Comparison of ENCODE assay signal across 17 cellular contexts in genomic region chr2:54085069-54085468, GRCh38.
"Had no signal": no experiment of that assay in that cellular context is flagged by ENCODE, and none has a peak within 500 bp of the region (broad histone marks: within the 10 kb centered on the region; RNA-seq: fewer than 3 reads in every experiment).

No MANE protein-coding gene starts in this region.

- H3K9me3 Mint-ChIP-seq: activated T-helper 1 cell treated with anti-CD3 and anti-CD28 coated beads, Interleukin-12 subunit alpha, Interleukin-12 subunit beta, Interleukin-2, Interleukin-4 antibody, amounts not matched to agents 30 ng/mL and 10 ng/mL and 1 ng/mL, durations not matched to agents 14 hours and 24 hours and 36 hours; T-helper 2 cell treated with Interferon-gamma antibody and Interleukin-4, amounts not matched to agents 5 μg/mL and 100 μg/mL, for 36 hours had no signal

- H3K36me3 ChIP-seq: brain microvascular endothelial cell, esophagus squamous epithelium, prostate gland, right lobe of liver, upper lobe of left lung had no signal

- FAIRE-seq: endothelial cell of umbilical vein, kidney had no signal

- H3K27me3 ChIP-seq: brain microvascular endothelial cell, esophagus squamous epithelium, right lobe of liver, stomach, testis, upper lobe of left lung had no signal

- H3K27ac ChIP-seq: brain microvascular endothelial cell, esophagus squamous epithelium, prostate gland, right lobe of liver, stomach, testis, upper lobe of left lung had no signal

- DNase-seq: activated CD4-positive, alpha-beta T cell treated with anti-CD3 and anti-CD28 coated beads, Interleukin-2, amount 50 U/mL, for 1 hour; activated CD8-positive, alpha-beta memory T cell treated with anti-CD3 and anti-CD28 coated beads for 24 hours; activated naive CD4-positive, alpha-beta T cell treated with Interleukin-2 at 50 U/mL for 16 hours; effector CD8-positive, alpha-beta T cell; esophagus squamous epithelium; kidney; right lobe of liver; stomach had no signal

- H3K27ac Mint-ChIP-seq: activated T-helper 1 cell treated with anti-CD3 and anti-CD28 coated beads, Interleukin-12 subunit alpha, Interleukin-12 subunit beta, Interleukin-2, Interleukin-4 antibody, amounts not matched to agents 30 ng/mL and 10 ng/mL and 1 ng/mL, durations not matched to agents 14 hours and 24 hours and 36 hours; mesothelial cell of epicardium; T-helper 2 cell treated with Interferon-gamma antibody and Interleukin-4, amounts not matched to agents 5 μg/mL and 100 μg/mL, for 36 hours had no signal

- H3K36me3 Mint-ChIP-seq: mesothelial cell of epicardium had no signal

- H3K4me2 ChIP-seq: smooth muscle cell had no signal

- H3K4me3 Mint-ChIP-seq: activated T-helper 1 cell treated with anti-CD3 and anti-CD28 coated beads, Interleukin-12 subunit alpha, Interleukin-12 subunit beta, Interleukin-2, Interleukin-4 antibody, amounts not matched to agents 30 ng/mL and 10 ng/mL and 1 ng/mL, durations not matched to agents 14 hours and 24 hours and 36 hours; mesothelial cell of epicardium; T-helper 2 cell treated with Interferon-gamma antibody and Interleukin-4, amounts not matched to agents 5 μg/mL and 100 μg/mL, for 36 hours had no signal

- H3K4me1 ChIP-seq: prostate gland, right lobe of liver, testis had no signal

- H3K9me3 ChIP-seq: esophagus squamous epithelium, prostate gland, right lobe of liver, stomach, testis, upper lobe of left lung had no signal

- H3K4me3 ChIP-seq: esophagus squamous epithelium, prostate gland, right lobe of liver, smooth muscle cell, stomach, testis, upper lobe of left lung had no signal
